8 cellular contexts compared by ENCODE assay signal in the genomic region with DNA sequence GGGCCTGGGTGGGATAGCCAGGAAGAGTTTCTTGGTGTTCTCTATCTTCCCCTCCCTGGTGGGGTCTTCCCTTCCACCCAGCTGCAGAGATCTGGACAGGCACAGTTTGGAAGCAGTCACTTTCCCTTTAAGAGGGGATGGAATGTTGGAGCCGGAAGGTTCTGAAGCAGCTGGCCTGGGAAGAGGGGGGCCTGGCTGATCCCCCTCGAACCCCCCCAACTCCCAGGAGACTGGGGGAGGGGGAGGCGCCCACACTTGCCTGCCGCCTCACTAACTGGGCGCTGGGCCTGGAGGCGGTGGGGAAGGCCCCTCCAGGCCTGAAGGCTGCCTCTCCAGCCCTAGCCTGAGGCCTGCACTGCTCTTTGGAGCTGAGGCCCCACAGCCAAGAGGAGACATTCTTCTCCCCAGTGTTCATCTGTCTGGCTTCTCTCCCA. TPM values are rescaled to one million over a fixed set of nuclear protein-coding genes. Genes with fewer than 3 reads are reported as not detected.
DNase-seq lines count a peak whose midpoint lies in the region; ATAC-seq and TF ChIP-seq lines count a peak whose summit lies in the region.

No MANE protein-coding gene starts in this region.

- H3K27me3 ChIP-seq in Panc1 (ENCODE audit: control insufficient read depth, insufficient read depth, low read length), result no peaks in the 10 kb centered on the region
- no peaks in the 10 kb centered on the region for H3K27me3 ChIP-seq in testis

- H3K9me3 ChIP-seq in Panc1 (ENCODE audit: control insufficient read depth, insufficient read depth, low read depth, low read length), result no peaks in the 10 kb centered on the region
- H3K9me3 ChIP-seq in testis, result no peaks in the 10 kb centered on the region

- CTCF ChIA-PET in Panc1 (lab: Charles Lee), result no interaction called here

- 0% methylated on average over 6 of the region's 6 CpGs for WGBS in lower leg skin, 2 donors
- 0% methylated on average over 6 of the region's 6 CpGs; no CpG with 5 or more reads in 1 of the 2 donors for WGBS in testis, 2 donors

- no peak for ATAC-seq in Panc1

- no TSS peak for BruUV-seq in Panc1 (replicated peaks; lab: Mats Ljungman, UMichigan)

- in situ Hi-C loops in Panc1 (cut with HindIII; ENCODE audit: low pct_unique_long_range_greater_than_20kb, low sequenced_read_pairs), result no loop called here

- intact Hi-C loops in activated CD4-positive, alpha-beta T cell treated with anti-CD3 and anti-CD28 coated beads, Interleukin-2, amount 10 ng/mL, durations not matched to agents 24 days and 14 days (cut with micrococcal nuclease), result loop anchor here (1.0 to 10.0 kb wide), 4 partner anchors 30 to 602 kb away; a partner anchor contains a TSS
- intact Hi-C loops in Panc1 (cut with micrococcal nuclease; ENCODE audit: unreplicated experiment), result no loop called here
- intact Hi-C loops in lower leg skin (cut with DNase I; ENCODE audit: low total_unique reads), result no loop called here
- intact Hi-C loops in testis (cut with DNase I; ENCODE audit: low total_unique reads), result no loop called here

- H3K4me3 Mint-ChIP-seq in activated CD4-positive, alpha-beta T cell treated with anti-CD3 and anti-CD28 coated beads, Interleukin-2, amount 10 ng/mL, durations not matched to agents 24 days and 14 days, result peak overlapping the region; percentile 95

- DNase-seq in activated CD4-positive, alpha-beta T cell treated with anti-CD3 and anti-CD28 coated beads, Interleukin-2, amount 10 ng/mL, durations not matched to agents 24 days and 14 days, result no peak
- no peak for DNase-seq in activated CD4-positive, alpha-beta T cell treated with anti-CD3 and anti-CD28 coated beads for 48 hours
- DNase-seq in Panc1 (ENCODE audit: low read depth, low spot score) (no peak), ecto neural progenitor cell (ENCODE audit: low spot score) (peak; percentile 73), lower leg skin (ENCODE audit: low spot score in 2 of 2) (no peak), testis (peak; percentile 77), KG1 (lab: John Stamatoyannopoulos, UW) (no peak)
- DNase-seq in activated CD4-positive, alpha-beta T cell treated with anti-CD3 and anti-CD28 coated beads, Interleukin-2, amount 50 U/mL, for 4 hours, result no peak

- POLR2A ChIA-PET in Panc1 (lab: Charles Lee), result interaction anchor here (0.7 kb wide), 1 partner anchor 15 kb away, joined by 19 read pairs; no protein-coding TSS in a partner anchor

- H3K36me3 Mint-ChIP-seq in activated CD4-positive, alpha-beta T cell treated with anti-CD3 and anti-CD28 coated beads, Interleukin-2, amount 10 ng/mL, durations not matched to agents 24 days and 14 days (ENCODE audit: low read depth), result peaks cover 6% of the 10 kb centered on the region

- no peaks in the 10 kb centered on the region for H3K27me3 Mint-ChIP-seq in activated CD4-positive, alpha-beta T cell treated with anti-CD3 and anti-CD28 coated beads, Interleukin-2, amount 10 ng/mL, durations not matched to agents 24 days and 14 days

- TF ChIP-seq CTCF in Panc1 (IDR thresholded peaks at IDR 0.05) (no peak), lower leg skin (IDR thresholded peaks at IDR 0.05) (no peak), testis (IDR thresholded peaks at IDR 0.05) (no peak)

- peak overlapping the region; percentile 88 for H3K27ac ChIP-seq in Panc1 (ENCODE audit: low read length)
- peak overlapping the region; percentile 88 to 92 for H3K27ac ChIP-seq in testis

- H3K27ac Mint-ChIP-seq in activated CD4-positive, alpha-beta T cell treated with anti-CD3 and anti-CD28 coated beads, Interleukin-2, amount 10 ng/mL, durations not matched to agents 24 days and 14 days, result peak overlapping the region; percentile 78

- H3K4me3 ChIP-seq in Panc1 (ENCODE audit: low read depth in 2 of 2, low read length in 2 of 2) (peak overlapping the region; percentile 88 to 93), lower leg skin (ENCODE audit: low read depth, poor library complexity, severe bottlenecking) (peak overlapping the region; percentile 65), testis (peak overlapping the region; percentile 82 to 92)

- H3K36me3 ChIP-seq in Panc1 (ENCODE audit: control insufficient read depth, insufficient read depth, low read length) (peaks cover 5% of the 10 kb centered on the region; the same call in 1 of the 2 replicates), testis (ENCODE audit: low read depth, missing control alignments) (no peaks in the 10 kb centered on the region)

- peaks cover 17% of the 10 kb centered on the region for H3K4me1 ChIP-seq in Panc1 (ENCODE audit: control insufficient read depth, insufficient read depth, low read length)
- H3K4me1 ChIP-seq in testis, result peaks cover 34% of the 10 kb centered on the region

- H3K9me3 Mint-ChIP-seq in activated CD4-positive, alpha-beta T cell treated with anti-CD3 and anti-CD28 coated beads, Interleukin-2, amount 10 ng/mL, durations not matched to agents 24 days and 14 days, result no peaks in the 10 kb centered on the region

- peaks cover 18% of the 10 kb centered on the region for H3K4me1 Mint-ChIP-seq in activated CD4-positive, alpha-beta T cell treated with anti-CD3 and anti-CD28 coated beads, Interleukin-2, amount 10 ng/mL, durations not matched to agents 24 days and 14 days

- no peak for TF ChIP-seq POLR2A in lower leg skin (IDR thresholded peaks at IDR 0.05)
- no peak for TF ChIP-seq POLR2A in testis (IDR thresholded peaks at IDR 0.05)

RNA-seq across cellular contexts. Expression of a gene that starts 1.4 kb away (rescaled TPM):
- total RNA-seq in activated CD4-positive, alpha-beta T cell treated with anti-CD3 and anti-CD28 coated beads, Interleukin-2, amount 10 ng/mL, durations not matched to agents 24 days and 14 days, result 49.0 and 54.5 TPM in 2 replicates
- total RNA-seq in Panc1 (2021; ENCODE audit: unreplicated experiment) (97.2 TPM), lower leg skin (10 to 100 TPM; 37.9 to 81.9 (median 42.4) TPM), testis (10 to 100 TPM; 80.5 to 86.8 TPM)
- polyA plus RNA-seq in Panc1 (2012; ENCODE audit: insufficient read length), result 94.3 TPM
- 53.7 TPM for polyA plus RNA-seq in testis (ENCODE audit: insufficient read depth, low read depth, low replicate concordance)

RNA-seq across cellular contexts. Expression of a gene that starts 18.1 kb away (rescaled TPM):
- total RNA-seq in activated CD4-positive, alpha-beta T cell treated with anti-CD3 and anti-CD28 coated beads, Interleukin-2, amount 10 ng/mL, durations not matched to agents 24 days and 14 days, result 241 and 242 TPM in 2 replicates
- total RNA-seq in Panc1 (2021; ENCODE audit: unreplicated experiment) (335 TPM), lower leg skin (100 to 1,000 TPM; 109 to 168 (median 122) TPM), testis (100 to 1,000 TPM; 238 to 334 TPM)
- polyA plus RNA-seq in Panc1 (2012; ENCODE audit: insufficient read length), result 391 TPM
- polyA plus RNA-seq in testis (ENCODE audit: insufficient read depth, low read depth, low replicate concordance), result 346 TPM

RNA-seq across cellular contexts. Expression of a gene that starts 21.4 kb away (rescaled TPM):
- 72.2 and 74.7 TPM in 2 replicates for total RNA-seq in activated CD4-positive, alpha-beta T cell treated with anti-CD3 and anti-CD28 coated beads, Interleukin-2, amount 10 ng/mL, durations not matched to agents 24 days and 14 days
- total RNA-seq in Panc1 (2021; ENCODE audit: unreplicated experiment), result 60.2 TPM
- polyA plus RNA-seq in Panc1 (2012; ENCODE audit: insufficient read length), result 47.6 TPM
- 10 to 100 TPM; 36.5 to 52.5 (median 40.1) TPM for total RNA-seq in lower leg skin
- total RNA-seq in testis, result 10 to 100 TPM; 37.2 to 48.1 TPM
- 36.7 TPM for polyA plus RNA-seq in testis (ENCODE audit: insufficient read depth, low read depth, low replicate concordance)

RNA-seq across cellular contexts. Expression of a gene that starts 29.5 kb away (rescaled TPM):
- 66.9 and 67.6 TPM in 2 replicates for total RNA-seq in activated CD4-positive, alpha-beta T cell treated with anti-CD3 and anti-CD28 coated beads, Interleukin-2, amount 10 ng/mL, durations not matched to agents 24 days and 14 days
- 101 TPM for total RNA-seq in Panc1 (2021; ENCODE audit: unreplicated experiment)
- polyA plus RNA-seq in Panc1 (2012; ENCODE audit: insufficient read length), result 94.9 TPM
- 10 to 100 TPM; 47.6 to 62.9 (median 53.6) TPM for total RNA-seq in lower leg skin
- 100 to 1,000 TPM; 111 to 115 TPM for total RNA-seq in testis
- 69.3 TPM for polyA plus RNA-seq in testis (ENCODE audit: insufficient read depth, low read depth, low replicate concordance)

RNA-seq across cellular contexts. Expression of a gene that starts 59.7 kb away (rescaled TPM):
- not detected in 2 replicates for total RNA-seq in activated CD4-positive, alpha-beta T cell treated with anti-CD3 and anti-CD28 coated beads, Interleukin-2, amount 10 ng/mL, durations not matched to agents 24 days and 14 days
- total RNA-seq in Panc1 (2021; ENCODE audit: unreplicated experiment) (not detected), lower leg skin (not detected), testis (under 1 TPM; 0.31 to 0.63 TPM)
- polyA plus RNA-seq in Panc1 (2012; ENCODE audit: insufficient read length), result not detected
- not detected for polyA plus RNA-seq in testis (ENCODE audit: insufficient read depth, low read depth, low replicate concordance)

Comparison
In these comparisons a context has a peak if more than half of its experiments do, and no peak if none do; other contexts are left out.
1. DNase-seq: peak in ecto neural progenitor cell (single experiment) and testis (single experiment); none in activated CD4-positive, alpha-beta T cell treated with anti-CD3 and anti-CD28 coated beads, Interleukin-2, amount 10 ng/mL, durations not matched to agents 24 days and 14 days (single experiment), activated CD4-positive, alpha-beta T cell treated with anti-CD3 and anti-CD28 coated beads for 48 hours (single experiment), Panc1 (single experiment), lower leg skin (0 of 2), KG1 (single experiment) and activated CD4-positive, alpha-beta T cell treated with anti-CD3 and anti-CD28 coated beads, Interleukin-2, amount 50 U/mL, for 4 hours (0 of 2).
2. Peak in every context shown above with its lines, with median percentiles within 50 percentile points of each other: H3K4me3 ChIP-seq.